ENCODE assay signal across 31 cellular contexts in genomic region chr16:72588554-72588953, GRCh38.
"Had no signal": no experiment of that assay in that cellular context is flagged by ENCODE, and none has a peak within 500 bp of the region (broad histone marks: within the 10 kb centered on the region; RNA-seq: fewer than 3 reads in every experiment).

No MANE protein-coding gene starts in this region.

- H3K4me3 ChIP-seq: esophagus muscularis mucosa, gastroesophageal sphincter, heart right ventricle had no signal

- H3K27me3 Mint-ChIP-seq: activated B cell treated with CpG ODN at 0.5 μM for 24 hours; activated CD8-positive, alpha-beta T cell treated with anti-CD3 and anti-CD28 coated beads for 36 hours; activated naive CD8-positive, alpha-beta T cell; activated T-helper 17 cell treated with anti-CD3 and anti-CD28 coated beads, Interleukin-2, amount 50 U/mL, for 72 hours; central memory CD8-positive, alpha-beta T cell; effector memory CD8-positive, alpha-beta T cell; T-helper 17 cell had no signal

- H3K4me3 Mint-ChIP-seq: activated B cell treated with CpG ODN at 0.5 μM for 24 hours; activated CD8-positive, alpha-beta T cell treated with anti-CD3 and anti-CD28 coated beads for 36 hours; activated naive CD8-positive, alpha-beta T cell; activated T-cell treated with anti-CD3 and anti-CD28 coated beads, Interleukin-2, amount 50 U/mL, for 4 hours; activated T-helper 17 cell treated with anti-CD3 and anti-CD28 coated beads, Interleukin-2, amount 50 U/mL, for 72 hours; central memory CD8-positive, alpha-beta T cell; effector memory CD8-positive, alpha-beta T cell; T-helper 17 cell; T-helper 2 cell treated with Interferon-gamma antibody and Interleukin-4, amounts not matched to agents 5 μg/mL and 100 μg/mL, for 36 hours had no signal

- H3K36me3 ChIP-seq: brain microvascular endothelial cell, esophagus muscularis mucosa, gastroesophageal sphincter, heart right ventricle, WERI-Rb-1 had no signal

- H3K9me3 ChIP-seq: esophagus muscularis mucosa, gastroesophageal sphincter, heart right ventricle had no signal

- H3K36me3 Mint-ChIP-seq: activated naive CD8-positive, alpha-beta T cell had no signal

- H3K9me3 Mint-ChIP-seq: activated B cell treated with CpG ODN at 0.5 μM for 24 hours; activated CD8-positive, alpha-beta T cell treated with anti-CD3 and anti-CD28 coated beads for 36 hours; activated T-cell treated with anti-CD3 and anti-CD28 coated beads, Interleukin-2, amount 50 U/mL, for 4 hours; activated T-helper 17 cell treated with anti-CD3 and anti-CD28 coated beads, Interleukin-2, amount 50 U/mL, for 72 hours; central memory CD8-positive, alpha-beta T cell; effector memory CD8-positive, alpha-beta T cell; T-helper 2 cell treated with Interferon-gamma antibody and Interleukin-4, amounts not matched to agents 5 μg/mL and 100 μg/mL, for 36 hours had no signal

- H3K4me1 Mint-ChIP-seq: activated T-helper 17 cell treated with anti-CD3 and anti-CD28 coated beads, Interleukin-2, amount 50 U/mL, for 72 hours; central memory CD8-positive, alpha-beta T cell; T-helper 17 cell had no signal

- H3K27me3 ChIP-seq: brain microvascular endothelial cell, esophagus muscularis mucosa, gastroesophageal sphincter, heart right ventricle had no signal

- H3K27ac Mint-ChIP-seq: activated B cell treated with CpG ODN at 0.5 μM for 24 hours; activated CD8-positive, alpha-beta T cell treated with anti-CD3 and anti-CD28 coated beads for 36 hours; activated naive CD8-positive, alpha-beta T cell; activated T-helper 17 cell treated with anti-CD3 and anti-CD28 coated beads, Interleukin-2, amount 50 U/mL, for 72 hours; effector memory CD8-positive, alpha-beta T cell; T-helper 17 cell; T-helper 2 cell treated with Interferon-gamma antibody and Interleukin-4, amounts not matched to agents 5 μg/mL and 100 μg/mL, for 36 hours had no signal

- ATAC-seq: activated CD4-positive, CD25-positive, alpha-beta regulatory T cell treated with anti-CD3 and anti-CD28 coated beads, Interleukin-2, amount 50 U/mL, for 24 hours; activated CD8-positive, alpha-beta T cell treated with anti-CD3 and anti-CD28 coated beads for 36 hours; activated T-cell treated with anti-CD3 and anti-CD28 coated beads, Interleukin-2, amount 50 U/mL, for 4 hours; activated T-helper 17 cell treated with anti-CD3 and anti-CD28 coated beads, Interleukin-2, amount 50 U/mL, for 72 hours; effector memory CD8-positive, alpha-beta T cell; gastroesophageal sphincter; heart right ventricle; T-helper 17 cell had no signal

- DNase-seq: activated B cell treated with CpG ODN at 0.5 μM for 24 hours; activated CD4-positive, alpha-beta T cell treated with anti-CD3 and anti-CD28 coated beads for 48 hours; activated CD4-positive, alpha-beta T cell treated with anti-CD3 and anti-CD28 coated beads, Interleukin-2, amount 50 U/mL, for 1 hour; activated CD4-positive, alpha-beta T cell treated with anti-CD3 and anti-CD28 coated beads, Interleukin-2, amount 50 U/mL, for 48 hours; activated CD8-positive, alpha-beta memory T cell treated with anti-CD3 and anti-CD28 coated beads for 24 hours; activated CD8-positive, alpha-beta T cell treated with anti-CD3 and anti-CD28 coated beads for 36 hours; activated effector memory CD4-positive, alpha-beta T cell treated with Interleukin-2 at 50 U/mL for 16 hours; activated gamma-delta T cell treated with Interleukin-2 at 50 U/mL for 16 hours; activated naive CD4-positive, alpha-beta T cell treated with anti-CD3 and anti-CD28 coated beads, Interleukin-2, amount 50 U/mL, for 16 hours; activated naive CD4-positive, alpha-beta T cell treated with Interleukin-2 at 50 U/mL for 16 hours; activated T-cell treated with anti-CD3 and anti-CD28 coated beads, Interleukin-2, amount 50 U/mL, for 4 hours; amniotic stem cell; anterior cingulate cortex; brain microvascular endothelial cell; cortex of kidney; dermis blood vessel endothelial cell; effector CD4-positive, alpha-beta T cell; effector memory CD8-positive, alpha-beta T cell; erythroblast; foreskin melanocyte; heart right ventricle; T-helper 17 cell; T1000; WERI-Rb-1 had no signal

- H3K27ac ChIP-seq: brain microvascular endothelial cell, esophagus muscularis mucosa, gastroesophageal sphincter, heart right ventricle, WERI-Rb-1 had no signal
